ENCODE assay signal across 6 cellular contexts in the genomic region with DNA sequence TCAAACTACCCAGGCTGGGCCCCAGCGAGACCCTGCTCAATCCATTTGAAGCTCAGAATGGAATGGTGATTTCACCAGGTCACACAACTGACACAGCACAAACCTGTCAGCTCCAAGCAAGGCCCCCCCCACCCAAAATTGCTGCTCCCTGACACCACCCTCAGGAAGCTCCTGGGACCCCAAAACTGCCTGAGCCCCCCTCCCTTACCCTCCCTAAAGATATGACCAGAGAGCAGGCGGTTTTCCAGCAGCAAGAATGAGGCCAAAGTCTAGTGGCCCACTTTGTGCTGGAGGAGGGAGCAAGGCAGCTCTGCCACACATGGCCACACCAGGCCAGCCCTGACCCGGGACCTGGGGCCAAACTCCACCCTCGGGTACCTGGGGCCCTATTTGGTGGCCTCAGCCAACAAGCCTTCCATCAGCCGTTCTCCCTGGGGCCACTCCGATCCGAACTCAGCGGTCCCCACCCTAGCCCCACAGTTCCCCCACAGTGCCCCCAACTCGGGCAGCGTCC. TPM values are rescaled to one million over a fixed set of nuclear protein-coding genes. Genes with fewer than 3 reads are reported as not detected.
DNase-seq lines count a peak whose midpoint lies in the region; ATAC-seq and TF ChIP-seq lines count a peak whose summit lies in the region.

No MANE protein-coding gene starts in this region.

- H3K27me3 Mint-ChIP-seq in T-helper 1 cell treated with Interleukin-12 subunit alpha and Interleukin-12 subunit beta and Interleukin-4 antibody, amounts not matched to agents 30 μg/mL and 1 μg/mL, for 36 hours (ENCODE audit: low read depth), result peaks cover 8% of the 10 kb centered on the region

- whole genome bisulfite sequencing in iPS DF 6.9 (ENCODE audit: insufficient coverage, insufficient read length), result no CpG with 5 or more reads among the region's 10 CpGs

- H3K9me3 ChIP-seq in iPS DF 6.9 (ENCODE audit: control insufficient read depth, insufficient read depth, low read length), result no peaks in the 10 kb centered on the region
- no peaks in the 10 kb centered on the region for H3K9me3 ChIP-seq in thoracic aorta

- ATAC-seq in thoracic aorta (ENCODE audit: insufficient number of reproducible peaks, low FRiP score, low read depth), result no peak

- H3K36me3 ChIP-seq in iPS DF 6.9 (ENCODE audit: control insufficient read depth, insufficient read depth, low read length) (no peaks in the 10 kb centered on the region), thoracic aorta (peaks cover 6% of the 10 kb centered on the region)

- TF ChIP-seq CTCF in thoracic aorta (IDR thresholded peaks at IDR 0.05), result no peak

- peaks cover 6% of the 10 kb centered on the region for H3K4me1 Mint-ChIP-seq in T-helper 1 cell treated with Interleukin-12 subunit alpha and Interleukin-12 subunit beta and Interleukin-4 antibody, amounts not matched to agents 30 μg/mL and 1 μg/mL, for 36 hours (ENCODE audit: low read depth)

- H3K27ac Mint-ChIP-seq in T-helper 1 cell treated with Interleukin-12 subunit alpha and Interleukin-12 subunit beta and Interleukin-4 antibody, amounts not matched to agents 30 μg/mL and 1 μg/mL, for 36 hours, result no peak overlapping the region

- H3K36me3 Mint-ChIP-seq in T-helper 1 cell treated with Interleukin-12 subunit alpha and Interleukin-12 subunit beta and Interleukin-4 antibody, amounts not matched to agents 30 μg/mL and 1 μg/mL, for 36 hours (ENCODE audit: low read depth), result no peaks in the 10 kb centered on the region

- H3K4me3 Mint-ChIP-seq in T-helper 1 cell treated with Interleukin-12 subunit alpha and Interleukin-12 subunit beta and Interleukin-4 antibody, amounts not matched to agents 30 μg/mL and 1 μg/mL, for 36 hours, result peak overlapping the region; percentile 31

- H3K4me1 ChIP-seq in iPS DF 6.9 (ENCODE audit: control insufficient read depth, insufficient read depth, low read length) (peaks cover 12% of the 10 kb centered on the region), thoracic aorta (ENCODE audit: control insufficient read depth in 1 of 2, low read depth in 2 of 2) (peaks cover 18 to 40% of the 10 kb centered on the region in 2 donors)

- H3K9me3 Mint-ChIP-seq in T-helper 1 cell treated with Interleukin-12 subunit alpha and Interleukin-12 subunit beta and Interleukin-4 antibody, amounts not matched to agents 30 μg/mL and 1 μg/mL, for 36 hours, result no peaks in the 10 kb centered on the region

- H3K27ac ChIP-seq in iPS DF 6.9 (ENCODE audit: low read length) (no peak overlapping the region), thoracic aorta (peak overlapping the region; percentile 75 to 87)

- H3K4me3 ChIP-seq in iPS DF 6.9 (ENCODE audit: low read length) (peak overlapping the region; percentile 97; the same call in 1 of the 2 replicates), thoracic aorta (peak overlapping the region; percentile 84)

- H3K27me3 ChIP-seq in iPS DF 6.9 (ENCODE audit: control insufficient read depth, insufficient read depth, low read length), result no peaks in the 10 kb centered on the region
- no peaks in the 10 kb centered on the region for H3K27me3 ChIP-seq in thoracic aorta (replicated peaks; ENCODE audit: insufficient read depth)

- no peak for DNase-seq in T-helper 1 cell
- DNase-seq in iPS DF 6.9 (ENCODE audit: low read depth, low spot score), result no peak
- DNase-seq in thoracic aorta (ENCODE audit: low spot score), result no peak
- no peak for DNase-seq in NCI-H2081 (lab: John Stamatoyannopoulos, UW)
- DNase-seq in DMS153 treated with DMSO at 0.1 percent for 48 hours (lab: John Stamatoyannopoulos, UW; ENCODE audit: unreplicated experiment), result no peak

RNA-seq across cellular contexts. Expression of a gene that starts 2.3 kb away (rescaled TPM):
- 10 to 100 TPM; 42.0 to 68.1 TPM for total RNA-seq in thoracic aorta

RNA-seq across cellular contexts. Expression of a gene that starts 17.4 kb away (rescaled TPM):
- total RNA-seq in thoracic aorta, result 10 to 100 TPM; 12.4 to 13.3 TPM

RNA-seq across cellular contexts. Expression of a gene that starts 21.1 kb away (rescaled TPM):
- total RNA-seq in thoracic aorta, result 1 to 10 TPM; 3.5 to 4.0 TPM

RNA-seq across cellular contexts. Expression of a gene that starts 23.8 kb away (rescaled TPM):
- 10 to 100 TPM; 55.2 to 87.2 TPM for total RNA-seq in thoracic aorta

RNA-seq across cellular contexts. Expression of a gene that starts 28.2 kb away (rescaled TPM):
- 10 to 100 TPM; 11.5 to 13.7 TPM for total RNA-seq in thoracic aorta
